In the genomic region with DNA sequence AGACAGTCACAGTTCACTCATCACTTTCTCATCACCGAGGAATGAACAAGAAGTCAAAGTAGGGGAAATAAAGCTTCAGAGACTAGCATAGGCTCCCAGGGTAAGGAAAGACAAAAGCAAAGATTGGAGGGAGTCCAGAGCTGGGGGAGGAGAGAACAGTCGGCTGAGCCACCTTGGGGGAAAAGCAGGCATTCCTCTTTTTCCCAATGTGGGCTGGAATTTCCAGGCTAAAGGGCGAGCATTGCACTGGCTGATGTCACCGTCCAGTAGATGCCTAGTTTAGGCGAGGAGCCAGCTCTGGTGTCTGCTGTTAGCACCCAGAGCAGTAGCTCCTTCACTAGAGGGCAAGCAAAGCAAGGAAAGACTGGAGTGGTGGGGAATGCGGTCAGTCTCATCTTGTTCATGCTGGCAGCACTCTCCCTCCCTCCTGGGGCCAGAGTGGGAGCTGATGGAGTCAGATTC, we compare ENCODE assay signal across 12 cellular contexts. TPM values are rescaled to one million over a fixed set of nuclear protein-coding genes. Genes with fewer than 3 reads are reported as not detected.
DNase-seq lines count a peak whose midpoint lies in the region; ATAC-seq and TF ChIP-seq lines count a peak whose summit lies in the region.
"Had no signal": no experiment of that assay in that cellular context is flagged by ENCODE, and none has a peak within 500 bp of the region (broad histone marks: within the 10 kb centered on the region; RNA-seq: fewer than 3 reads in every experiment).

No MANE protein-coding gene starts in this region.

- H3K4me3 ChIP-seq in AG10803 (ENCODE audit: low read length) (no peak overlapping the region), kidney epithelial cell (ENCODE audit: low read depth, low read length) (no peak overlapping the region)

- H3K27me3 ChIP-seq in kidney epithelial cell (ENCODE audit: control insufficient read depth, insufficient read depth, low read length), result no peaks in the 10 kb centered on the region

- H3K36me3 ChIP-seq in kidney epithelial cell (ENCODE audit: control insufficient read depth, insufficient read depth, low read length), result no peaks in the 10 kb centered on the region

- H3K27me3 Mint-ChIP-seq in MCF 10A (ENCODE audit: insufficient read depth, unreplicated experiment) (no peaks in the 10 kb centered on the region), type B pancreatic cell (peaks cover 45% of the 10 kb centered on the region)

- DNase-seq in AG10803 (ENCODE audit: low read depth) (peak; percentile 87), HS-27A (ENCODE audit: low read depth) (peak; percentile 39), MCF 10A (ENCODE audit: unreplicated experiment) (peak; percentile 98), kidney epithelial cell (ENCODE audit: low read depth) (peak; percentile 63), type B pancreatic cell (ENCODE audit: extremely low spot score, unreplicated experiment) (no peak), NCI-H146 (lab: John Stamatoyannopoulos, UW) (no peak), T1000 (lab: John Stamatoyannopoulos, UW) (no peak)
- DNase-seq: activated T-cell treated with anti-CD3 and anti-CD28 coated beads, Interleukin-2, amount 50 U/mL, for 1 hour; DMS153; NCI-H1930; T-cell had no signal

- ATAC-seq in GM21825 (IDR thresholded peaks at IDR 0.05; ENCODE audit: unreplicated experiment), result no peak
- ATAC-seq: T-cell had no signal

- H3K36me3 Mint-ChIP-seq in MCF 10A (ENCODE audit: insufficient read depth, unreplicated experiment) (no peaks in the 10 kb centered on the region), type B pancreatic cell (no peaks in the 10 kb centered on the region)
- H3K36me3 Mint-ChIP-seq: T-cell had no signal

- H3K4me1 Mint-ChIP-seq in MCF 10A (ENCODE audit: insufficient read depth, unreplicated experiment) (peaks cover 35% of the 10 kb centered on the region), type B pancreatic cell (ENCODE audit: unreplicated experiment) (peaks cover 20% of the 10 kb centered on the region)

- TF ChIP-seq CTCF in AG10803 (conservative IDR thresholded peaks at IDR 0.05; ENCODE audit: low read length) (peak; percentile 30; the same call in 1 of the 2 replicates), MCF 10A (IDR thresholded peaks at IDR 0.05; ENCODE audit: unreplicated experiment) (no peak), kidney epithelial cell (IDR thresholded peaks at IDR 0.05; ENCODE audit: insufficient read depth, low read length, poor library complexity, severe bottlenecking) (no peak), type B pancreatic cell (conservative IDR thresholded peaks at IDR 0.05) (no peak)

- CTCF ChIA-PET in MCF 10A (lab: Yijun Ruan, JAX), result interaction anchor here (0.6 to 1.6 kb wide), 5 partner anchors 47 to 544 kb away, joined by 3 to 4 read pairs (median 3); no protein-coding TSS in a partner anchor

- no peaks in the 10 kb centered on the region for H3K9me3 Mint-ChIP-seq in MCF 10A (ENCODE audit: unreplicated experiment)
- H3K9me3 Mint-ChIP-seq in type B pancreatic cell, result no peaks in the 10 kb centered on the region
- H3K9me3 Mint-ChIP-seq: T-cell had no signal

- no TSS peak for BruUV-seq in MCF 10A (replicated peaks; lab: Mats Ljungman, UMichigan)

- H3K27ac Mint-ChIP-seq in MCF 10A (ENCODE audit: low read depth, unreplicated experiment), result no peak overlapping the region
- H3K27ac Mint-ChIP-seq in type B pancreatic cell, result no peak overlapping the region
- H3K27ac Mint-ChIP-seq: T-cell had no signal

- intact Hi-C loops in MCF 10A (cut with micrococcal nuclease), result loop anchor here (2.0 to 10.0 kb wide), 4 partner anchors 48 to 80 kb away; partner anchors contain the start of gene KRT5

- H3K4me3 Mint-ChIP-seq in MCF 10A (ENCODE audit: unreplicated experiment) (no peak overlapping the region), type B pancreatic cell (no peak overlapping the region)
- H3K4me3 Mint-ChIP-seq: T-cell had no signal

- POLR2A ChIA-PET in MCF 10A (lab: Yijun Ruan, JAX), result interaction anchor here (0.7 to 2.1 kb wide), 8 partner anchors 10 to 74 kb away, joined by 3 to 12 read pairs (median 3); partner anchors contain the start of gene KRT6B

RNA-seq across cellular contexts. Expression of gene KRT75, which starts 8.5 kb away (rescaled TPM):
- total RNA-seq in MCF 10A (2022) (not detected in 2 replicates), kidney epithelial cell (not detected in 2 replicates), type B pancreatic cell (ENCODE audit: low replicate concordance) (not detected in 2 replicates)
- total RNA-seq: T-cell had no signal

RNA-seq across cellular contexts. Expression of gene KRT6B, which starts 9.3 kb away (rescaled TPM):
- total RNA-seq in MCF 10A (2022) (2.3 and 3.3 TPM in 2 replicates), kidney epithelial cell (not detected in 2 replicates), type B pancreatic cell (ENCODE audit: low replicate concordance) (0.14 TPM in 1 of 2 replicates, not detected in the other)
- total RNA-seq: T-cell had no signal

RNA-seq across cellular contexts. Expression of gene KRT6C, which starts 31.0 kb away (rescaled TPM):
- 0.19 and 0.44 TPM in 2 replicates for total RNA-seq in MCF 10A (2022)
- total RNA-seq in kidney epithelial cell, result not detected in 2 replicates
- total RNA-seq in type B pancreatic cell (ENCODE audit: low replicate concordance), result 0.19 and 0.31 TPM in 2 replicates
- total RNA-seq: T-cell had no signal

RNA-seq across cellular contexts. Expression of gene KRT82, which starts 36.5 kb away (rescaled TPM):
- total RNA-seq in MCF 10A (2022) (not detected in 2 replicates), kidney epithelial cell (not detected in 2 replicates), type B pancreatic cell (ENCODE audit: low replicate concordance) (not detected in 2 replicates)
- total RNA-seq: T-cell had no signal

RNA-seq across cellular contexts. Expression of gene KRT6A, which starts 50.4 kb away (rescaled TPM):
- total RNA-seq in MCF 10A (2022) (1,403 and 1,688 TPM in 2 replicates), kidney epithelial cell (0.21 and 0.27 TPM in 2 replicates), type B pancreatic cell (ENCODE audit: low replicate concordance) (9.9 and 41.6 TPM in 2 replicates)
- total RNA-seq: T-cell had no signal

Comparison
In these comparisons a context has a peak if more than half of its experiments do, and no peak if none do; other contexts are left out.
1. DNase-seq: peak in AG10803 (single experiment), HS-27A (single experiment), MCF 10A (single experiment) and kidney epithelial cell (single experiment); none in type B pancreatic cell (single experiment), NCI-H146 (single experiment) and T1000 (single experiment).